In genomic region chr11:73227571-73228211, GRCh38 we compare ENCODE assay signal across 9 cellular contexts. TPM values are rescaled to one million over a fixed set of nuclear protein-coding genes. Genes with fewer than 3 reads are reported as not detected.
DNase-seq lines count a peak whose midpoint lies in the region; ATAC-seq and TF ChIP-seq lines count a peak whose summit lies in the region.
"Had no signal": no experiment of that assay in that cellular context is flagged by ENCODE, and none has a peak within 500 bp of the region (broad histone marks: within the 10 kb centered on the region; RNA-seq: fewer than 3 reads in every experiment).

No MANE protein-coding gene starts in this region.

- no peaks in the 10 kb centered on the region for H4K20me1 ChIP-seq in Karpas-422 (ENCODE audit: insufficient read depth, low read depth, low read length)

- H3K27ac ChIP-seq in RWPE1 (0 out of 2 replicates have a peak overlapping the region, but pooled peaks have one; percentile 7), thyroid gland (peak overlapping the region; percentile 87 to 92 (median 91)), Karpas-422 (ENCODE audit: low read length) (no peak overlapping the region)

- POLR2A ChIA-PET in RWPE1 (lab: Yijun Ruan, JAX; ENCODE audit: low non-redundant PET): no interaction called here

- H3K4me3 ChIP-seq in thyroid gland (replicated peaks in 1 of 3): no peak overlapping the region
- no peak overlapping the region for H3K4me3 ChIP-seq in Karpas-422 (ENCODE audit: low read length)

- intact Hi-C loops in thyroid gland (cut with DNase I): no loop called here

- peaks cover 57 to 62% of the 10 kb centered on the region in 2 donors for H3K4me1 ChIP-seq in thyroid gland
- H3K4me1 ChIP-seq in Karpas-422 (ENCODE audit: low read length): no peaks in the 10 kb centered on the region

- no peak overlapping the region for H3K4me2 ChIP-seq in Karpas-422 (ENCODE audit: low read depth, low read length, poor library complexity, severe bottlenecking)

- no peak for TF ChIP-seq CTCF in RWPE1 (conservative IDR thresholded peaks at IDR 0.05; ENCODE audit: low read depth)
- peak in 4 of 6 experiments; percentile 52 to 80 (median 58) for TF ChIP-seq CTCF in thyroid gland (IDR thresholded peaks at IDR 0.05)

- no peak for TF ChIP-seq POLR2A in thyroid gland (IDR thresholded peaks at IDR 0.05)

- peak; percentile 52 for DNase-seq in HuH-7.5 (ENCODE audit: low spot score)
- peak; percentile 86 for DNase-seq in RWPE1 (ENCODE audit: low spot score)
- peak; percentile 58 for DNase-seq in kidney tubule cell (ENCODE audit: low spot score)
- DNase-seq in thyroid gland: peak; percentile 94 to 95
- DNase-seq in Karpas-422: no peak
- DNase-seq in NCI-H446 treated with DMSO at 0.1 percent for 48 hours (lab: John Stamatoyannopoulos, UW): no peak
- DNase-seq: EL, NCI-H1930 had no signal

- H3K27me3 ChIP-seq in thyroid gland (no peaks in the 10 kb centered on the region), Karpas-422 (ENCODE audit: low read length) (no peaks in the 10 kb centered on the region)

- no peak overlapping the region for H2AFZ ChIP-seq in Karpas-422 (ENCODE audit: low read length)

- H3K9me2 ChIP-seq in Karpas-422 (replicated peaks; ENCODE audit: insufficient read depth, low read length): no peaks in the 10 kb centered on the region

- no peak overlapping the region for H3K9ac ChIP-seq in Karpas-422 (ENCODE audit: low read length)

- no peaks in the 10 kb centered on the region for H3K79me2 ChIP-seq in Karpas-422 (ENCODE audit: low read length)

- H3K9me3 ChIP-seq in thyroid gland (no peaks in the 10 kb centered on the region), Karpas-422 (ENCODE audit: low read length) (no peaks in the 10 kb centered on the region)

- H3K36me3 ChIP-seq in thyroid gland (no peaks in the 10 kb centered on the region), Karpas-422 (ENCODE audit: insufficient read depth, low read length) (no peaks in the 10 kb centered on the region)

- CTCF ChIA-PET in RWPE1 (lab: Yijun Ruan, JAX): interaction anchor here (0.5 to 1.3 kb wide), 6 partner anchors 9 to 951 kb away, joined by 3 to 10 read pairs (median 3); no protein-coding TSS in a partner anchor

- no peak for ATAC-seq in GM21390 (IDR thresholded peaks at IDR 0.05; ENCODE audit: unreplicated experiment)

- 23 to 34% methylated on average over 8 to 9 of the region's 12 CpGs for WGBS in thyroid gland, 2 donors

RNA-seq across cellular contexts. Expression of gene P2RY2, which starts 9.6 kb away (rescaled TPM):
- 10 to 100 TPM; 29.3 to 38.1 (median 37.7) TPM for total RNA-seq in thyroid gland
- total RNA-seq in Karpas-422 (2014; rRNA removed; shearing (Covaris generic); ENCODE audit: low replicate concordance): not detected in 2 replicates

RNA-seq across cellular contexts. Expression of gene P2RY6, which starts 44.4 kb away (rescaled TPM):
- total RNA-seq in thyroid gland: 1 to 10 TPM in 3 of 4 donors, under 1 TPM in 1; 0.93 to 4.0 (median 2.8) TPM
- not detected in 2 replicates for total RNA-seq in Karpas-422 (2014; rRNA removed; shearing (Covaris generic); ENCODE audit: low replicate concordance)

Comparison
In these comparisons a context has a peak if more than half of its experiments do, and no peak if none do; other contexts are left out.
1. DNase-seq: peak in HuH-7.5 (single experiment), RWPE1 (single experiment), kidney tubule cell (single experiment) and thyroid gland (2 of 2); none in Karpas-422 (single experiment) and NCI-H446 treated with DMSO at 0.1 percent for 48 hours (single experiment).
2. RNA of gene P2RY2, which starts 9.6 kb away (total RNA-seq): 29.3 to 38.1 TPM in thyroid gland; not detected in Karpas-422; every median in the first group is over 10 times any median in the second.